In the genomic region with DNA sequence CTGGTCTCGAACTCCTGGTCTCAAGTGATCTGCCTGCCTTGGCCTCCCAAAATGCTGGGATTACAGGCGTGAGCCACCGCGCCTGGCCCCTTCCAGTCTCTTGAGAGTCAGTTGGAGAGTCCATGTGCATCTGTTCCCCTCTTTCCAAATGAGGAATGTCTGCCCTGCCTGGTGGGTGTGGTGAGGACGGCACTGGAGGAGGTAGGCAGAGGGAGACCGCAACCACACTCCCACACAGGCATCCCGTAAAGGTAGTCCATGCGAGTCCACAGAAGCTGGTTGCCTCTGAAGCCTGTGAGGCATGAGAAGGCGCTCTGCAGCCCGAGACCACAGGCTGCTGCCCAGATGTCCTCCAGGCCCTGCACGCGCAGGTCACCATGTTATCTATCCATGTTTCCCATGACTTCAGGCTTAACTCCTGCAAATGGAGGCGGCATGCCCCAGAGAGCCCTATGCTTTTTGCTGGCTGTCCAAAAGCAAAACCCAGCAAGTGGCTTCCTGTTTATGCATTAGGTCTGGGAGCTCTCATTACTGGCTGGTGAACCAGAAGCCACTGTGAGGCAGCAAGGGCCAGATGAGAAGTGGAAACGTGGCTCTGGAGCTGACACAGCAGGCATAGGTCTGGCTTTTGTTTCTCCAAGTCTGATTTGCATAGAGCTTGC, we compare ENCODE assay signal across 14 cellular contexts. TPM values are rescaled to one million over a fixed set of nuclear protein-coding genes. Genes with fewer than 3 reads are reported as not detected.
DNase-seq lines count a peak whose midpoint lies in the region; ATAC-seq and TF ChIP-seq lines count a peak whose summit lies in the region.
"Had no signal": no experiment of that assay in that cellular context is flagged by ENCODE, and none has a peak within 500 bp of the region (broad histone marks: within the 10 kb centered on the region; RNA-seq: fewer than 3 reads in every experiment).

No MANE protein-coding gene starts in this region.

- no peak for ATAC-seq in Right ventricle myocardium superior (ENCODE audit: poor library complexity)
- peak; percentile 74 for ATAC-seq in WTC11
- ATAC-seq in HG02970 (IDR thresholded peaks at IDR 0.05; ENCODE audit: low FRiP score, unreplicated experiment) = no peak
- ATAC-seq in HG03571 (IDR thresholded peaks at IDR 0.05; ENCODE audit: unreplicated experiment) = no peak
- no peak for ATAC-seq in upper lobe of right lung

- H3K27me3 Mint-ChIP-seq in WTC11 (ENCODE audit: low read depth) = peaks cover 8% of the 10 kb centered on the region
- peaks cover 2 to 10% (median 6%) of the 10 kb centered on the region in 3 donors for H3K27me3 Mint-ChIP-seq in immature natural killer cell (ENCODE audit: low read depth in 3 of 3)
- H3K27me3 Mint-ChIP-seq: stimulated activated naive CD8-positive, alpha-beta T cell treated with anti-CD3 and anti-CD28 coated beads, Interleukin-15, Interleukin-2, amounts not matched to agents 100 ng/mL and 50 ng/mL, for 24 hours had no signal

- peaks cover 28% of the 10 kb centered on the region for H3K27me3 ChIP-seq in cardiac muscle cell
- no peaks in the 10 kb centered on the region for H3K27me3 ChIP-seq in upper lobe of right lung
- H3K27me3 ChIP-seq: ovary had no signal

- peak overlapping the region; percentile 94 for H3K27ac Mint-ChIP-seq in WTC11
- peak overlapping the region in 2 of 6 donors; percentile 55 to 66 for H3K27ac Mint-ChIP-seq in immature natural killer cell
- H3K27ac Mint-ChIP-seq: stimulated activated naive CD8-positive, alpha-beta T cell treated with anti-CD3 and anti-CD28 coated beads, Interleukin-15, Interleukin-2, amounts not matched to agents 100 ng/mL and 50 ng/mL, for 24 hours had no signal

- peak overlapping the region; percentile 36; the same call in 1 of the 2 replicates for H3K4me3 Mint-ChIP-seq in WTC11
- peak overlapping the region in 3 of 5 donors; percentile 12 to 44 (median 15) for H3K4me3 Mint-ChIP-seq in immature natural killer cell
- H3K4me3 Mint-ChIP-seq: stimulated activated naive CD8-positive, alpha-beta T cell treated with anti-CD3 and anti-CD28 coated beads, Interleukin-15, Interleukin-2, amounts not matched to agents 100 ng/mL and 50 ng/mL, for 24 hours had no signal

- H3K9me3 Mint-ChIP-seq in WTC11 = no peaks in the 10 kb centered on the region
- no peaks in the 10 kb centered on the region for H3K9me3 Mint-ChIP-seq in immature natural killer cell
- H3K9me3 Mint-ChIP-seq: stimulated activated naive CD8-positive, alpha-beta T cell treated with anti-CD3 and anti-CD28 coated beads, Interleukin-15, Interleukin-2, amounts not matched to agents 100 ng/mL and 50 ng/mL, for 24 hours had no signal

- peaks cover 24% of the 10 kb centered on the region for H3K4me1 ChIP-seq in cardiac muscle cell (ENCODE audit: low read depth)
- peaks cover 5% of the 10 kb centered on the region for H3K4me1 ChIP-seq in upper lobe of right lung
- H3K4me1 ChIP-seq: esophagus squamous epithelium had no signal

- peak; percentile 23 to 72 for DNase-seq in cardiac muscle cell (ENCODE audit: low read depth in 1 of 2, low spot score in 1 of 2)
- DNase-seq in Right ventricle myocardium superior = no peak
- peak; percentile 30 for DNase-seq in WTC11 (ENCODE audit: low spot score)
- DNase-seq in immature natural killer cell = no peak
- DNase-seq in dedifferentiated amniotic fluid mesenchymal stem cell (ENCODE audit: extremely low spot score) = no peak
- no peak for DNase-seq in upper lobe of right lung
- DNase-seq: DMS79, esophagus squamous epithelium, left cardiac atrium had no signal

- H3K9me3 ChIP-seq in cardiac muscle cell (ENCODE audit: low read depth) (no peaks in the 10 kb centered on the region), upper lobe of right lung (no peaks in the 10 kb centered on the region)
- H3K9me3 ChIP-seq: esophagus squamous epithelium, ovary had no signal

- CTCF ChIA-PET in WTC11 (lab: Charles Lee) = interaction anchor here (0.7 to 2.7 kb wide), 8 partner anchors 10 to 130 kb away, joined by 3 to 11 read pairs (median 6); a partner anchor contains a TSS

- no peak overlapping the region for H3K4me3 ChIP-seq in cardiac muscle cell
- no peak overlapping the region for H3K4me3 ChIP-seq in upper lobe of right lung
- H3K4me3 ChIP-seq: esophagus squamous epithelium, ovary had no signal

- H3K36me3 Mint-ChIP-seq in WTC11 (no peaks in the 10 kb centered on the region), immature natural killer cell (no peaks in the 10 kb centered on the region)

- no peak for TF ChIP-seq CTCF in cardiac muscle cell (IDR thresholded peaks at IDR 0.05; ENCODE audit: low read depth, low read length)
- TF ChIP-seq CTCF in WTC11 (IDR thresholded peaks at IDR 0.05) = no peak
- TF ChIP-seq CTCF in upper lobe of right lung (IDR thresholded peaks at IDR 0.05) = no peak

- POLR2A ChIA-PET in WTC11 (lab: Charles Lee) = interaction anchor here (1.0 to 1.2 kb wide), 3 partner anchors 9 to 130 kb away, joined by 3 to 5 read pairs (median 3); no protein-coding TSS in a partner anchor

- H3K27ac ChIP-seq in cardiac muscle cell (no peak overlapping the region), upper lobe of right lung (no peak overlapping the region)
- H3K27ac ChIP-seq: esophagus squamous epithelium, VCaP had no signal

- intact Hi-C loops in Right ventricle myocardium superior (cut with DNase I) (no loop called here), upper lobe of right lung (cut with DNase I) (no loop called here)

- no peaks in the 10 kb centered on the region for H3K36me3 ChIP-seq in cardiac muscle cell
- H3K36me3 ChIP-seq in upper lobe of right lung = no peaks in the 10 kb centered on the region
- H3K36me3 ChIP-seq: esophagus squamous epithelium, ovary had no signal

- H3K4me1 Mint-ChIP-seq in WTC11 (peaks cover 56% of the 10 kb centered on the region), immature natural killer cell (peaks cover 43 to 44% of the 10 kb centered on the region in 2 donors)

TF ChIP-seq in WTC11, 78 proteins besides CTCF, POLR2A, EP300 and RAD21:
- TF ChIP-seq TEAD1 (CRISPR knock-in tag; IDR thresholded peaks at IDR 0.05) (peak; percentile 8; the same call in 1 of the 2 replicates), TCF7 (CRISPR knock-in tag; IDR thresholded peaks at IDR 0.05; ENCODE audit: low read depth) (no peak)
- TF ChIP-seq, protein P1, sequence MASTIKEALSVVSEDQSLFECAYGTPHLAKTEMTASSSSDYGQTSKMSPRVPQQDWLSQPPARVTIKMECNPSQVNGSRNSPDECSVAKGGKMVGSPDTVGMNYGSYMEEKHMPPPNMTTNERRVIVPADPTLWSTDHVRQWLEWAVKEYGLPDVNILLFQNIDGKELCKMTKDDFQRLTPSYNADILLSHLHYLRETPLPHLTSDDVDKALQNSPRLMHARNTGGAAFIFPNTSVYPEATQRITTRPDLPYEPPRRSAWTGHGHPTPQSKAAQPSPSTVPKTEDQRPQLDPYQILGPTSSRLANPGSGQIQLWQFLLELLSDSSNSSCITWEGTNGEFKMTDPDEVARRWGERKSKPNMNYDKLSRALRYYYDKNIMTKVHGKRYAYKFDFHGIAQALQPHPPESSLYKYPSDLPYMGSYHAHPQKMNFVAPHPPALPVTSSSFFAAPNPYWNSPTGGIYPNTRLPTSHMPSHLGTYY (CRISPR knock-in tag; IDR thresholded peaks at IDR 0.05) = no peak

RNA-seq across cellular contexts. Expression of a gene that starts 43.4 kb away (rescaled TPM):
- total RNA-seq in cardiac muscle cell (0.11 and 0.45 TPM in 2 replicates), Right ventricle myocardium superior (0.11 TPM), WTC11 (2021) (2.9 to 3.6 TPM (median 3.3 TPM) in 3 replicates), upper lobe of right lung (4.3 TPM)
- polyA plus RNA-seq in cardiac muscle cell (0.05 and 0.28 TPM in 2 replicates), immature natural killer cell (1 to 10 TPM in 2 of 3 donors, under 1 TPM in 1; 0.85 to 3.6 (median 2.0) TPM)

Comparison
In these comparisons a context has a peak if more than half of its experiments do, and no peak if none do; other contexts are left out.
1. DNase-seq: peak in cardiac muscle cell (2 of 2) and WTC11 (single experiment); none in Right ventricle myocardium superior (single experiment), immature natural killer cell (0 of 3), dedifferentiated amniotic fluid mesenchymal stem cell (single experiment) and upper lobe of right lung (single experiment).